34 cellular contexts compared by ENCODE assay signal in the genomic region with DNA sequence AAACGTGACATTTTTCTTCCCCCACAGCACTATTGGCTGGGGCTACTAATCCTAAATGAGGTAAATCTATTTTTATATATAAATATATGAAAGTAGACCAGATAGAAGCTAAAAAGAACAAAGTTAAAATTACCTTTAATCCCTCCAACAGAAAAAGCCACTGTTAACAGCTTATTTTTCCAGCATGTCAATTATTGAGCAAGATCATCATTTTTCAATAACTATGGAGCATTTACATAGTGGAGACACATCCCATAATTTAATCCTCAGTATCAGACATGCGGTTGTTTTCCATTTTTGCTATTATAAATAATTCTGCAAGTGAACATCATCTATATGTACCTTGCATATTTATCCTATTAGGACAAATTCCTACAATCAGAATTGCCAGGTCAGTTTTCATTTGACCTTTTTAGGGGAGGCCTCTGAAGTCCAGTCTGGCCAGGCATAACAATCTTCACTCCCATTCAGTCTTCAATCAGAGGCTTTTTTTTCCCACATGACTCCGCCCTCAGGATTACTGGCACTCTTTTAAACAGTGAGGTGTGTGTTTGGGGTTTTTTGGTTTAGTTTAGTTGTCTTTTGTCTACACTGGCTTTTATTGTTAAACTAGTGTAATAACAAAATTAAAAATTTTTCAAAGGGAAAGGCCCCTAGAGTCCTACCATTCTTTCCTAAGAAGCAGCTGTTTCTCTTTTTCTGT.
"Had no signal": no experiment of that assay in that cellular context is flagged by ENCODE, and none has a peak within 500 bp of the region (broad histone marks: within the 10 kb centered on the region; RNA-seq: fewer than 3 reads in every experiment).

No MANE protein-coding gene starts in this region.

- H3K9me3 Mint-ChIP-seq: activated B cell treated with CpG ODN at 0.5 μM for 24 hours; activated CD4-positive, alpha-beta memory T cell treated with anti-CD3 and anti-CD28 coated beads for 36 hours; activated CD4-positive, alpha-beta T cell treated with anti-CD3 and anti-CD28 coated beads, Interleukin-2, amount 10 ng/mL, durations not matched to agents 24 days and 14 days; activated CD8-positive, alpha-beta T cell treated with anti-CD3 and anti-CD28 coated beads for 36 hours; activated naive CD4-positive, alpha-beta T cell treated with anti-CD3 and anti-CD28 coated beads for 36 hours; activated naive CD4-positive, alpha-beta T cell treated with anti-CD3 and anti-CD28 coated beads, Interleukin-2, amount 50 U/mL, for 72 hours; activated naive CD8-positive, alpha-beta T cell treated with anti-CD3 and anti-CD28 coated beads for 36 hours; activated T-cell treated with anti-CD3 and anti-CD28 coated beads, Interleukin-2, amount 50 U/mL, for 4 hours; activated T-cell treated with anti-CD3 and anti-CD28 coated beads, Interleukin-2, amount 50 U/mL, for 72 hours; activated T-helper 1 cell treated with anti-CD3 and anti-CD28 coated beads, Interleukin-12 subunit alpha, Interleukin-12 subunit beta, Interleukin-2, Interleukin-4 antibody, amounts not matched to agents 30 ng/mL and 10 ng/mL and 1 ng/mL, durations not matched to agents 14 hours and 24 hours and 36 hours; activated T-helper 17 cell treated with anti-CD3 and anti-CD28 coated beads, Interleukin-2, amount 50 U/mL, for 72 hours had no signal

- H3K4me1 ChIP-seq: adrenal gland, body of pancreas, breast epithelium had no signal

- DNase-seq: activated B cell treated with CpG ODN at 0.5 μM for 24 hours; activated CD4-positive, alpha-beta memory T cell treated with anti-CD3 and anti-CD28 coated beads for 36 hours; activated CD4-positive, alpha-beta T cell treated with anti-CD3 and anti-CD28 coated beads for 4 hours; activated CD4-positive, alpha-beta T cell treated with anti-CD3 and anti-CD28 coated beads, Interleukin-2, amount 10 ng/mL, durations not matched to agents 24 days and 14 days; activated CD4-positive, alpha-beta T cell treated with anti-CD3 and anti-CD28 coated beads, Interleukin-2, amount 50 U/mL, for 1 hour; activated CD4-positive, alpha-beta T cell treated with anti-CD3 and anti-CD28 coated beads, Interleukin-2, amount 50 U/mL, for 4 hours; activated CD4-positive, CD25-positive, alpha-beta regulatory T cell treated with anti-CD3 and anti-CD28 coated beads, Interleukin-2, amount 50 U/mL, for 72 hours; activated CD8-positive, alpha-beta memory T cell treated with anti-CD3 and anti-CD28 coated beads, Interleukin-2, amount 50 U/mL, for 4 hours; activated CD8-positive, alpha-beta T cell treated with anti-CD3 and anti-CD28 coated beads for 36 hours; activated effector memory CD4-positive, alpha-beta T cell treated with anti-CD3 and anti-CD28 coated beads, Interleukin-2, amount 50 U/mL, for 16 hours; activated gamma-delta T cell treated with Interleukin-2 at 50 U/mL for 16 hours; activated naive CD4-positive, alpha-beta T cell; activated naive CD4-positive, alpha-beta T cell treated with anti-CD3 and anti-CD28 coated beads for 36 hours; activated naive CD4-positive, alpha-beta T cell treated with anti-CD3 and anti-CD28 coated beads, Interleukin-2, amount 50 U/mL, for 16 hours; activated naive CD8-positive, alpha-beta T cell treated with anti-CD3 and anti-CD28 coated beads for 36 hours; activated T-cell treated with anti-CD3 and anti-CD28 coated beads for 4 hours; activated T-cell treated with anti-CD3 and anti-CD28 coated beads, Interleukin-2, amount 50 U/mL, for 1 hour; activated T-cell treated with anti-CD3 and anti-CD28 coated beads, Interleukin-2, amount 50 U/mL, for 4 hours; activated T-cell treated with anti-CD3 and anti-CD28 coated beads, Interleukin-2, amount 50 U/mL, for 72 hours; adrenal gland; amniotic stem cell; aorta; body of pancreas; brain microvascular endothelial cell; central memory CD4-positive, alpha-beta T cell; T-helper 17 cell; T1000 had no signal

- ATAC-seq: activated CD8-positive, alpha-beta T cell treated with anti-CD3 and anti-CD28 coated beads for 36 hours; activated naive CD4-positive, alpha-beta T cell treated with anti-CD3 and anti-CD28 coated beads, Interleukin-2, amount 50 U/mL, for 72 hours; activated T-cell treated with anti-CD3 and anti-CD28 coated beads, Interleukin-2, amount 50 U/mL, for 4 hours; activated T-cell treated with anti-CD3 and anti-CD28 coated beads, Interleukin-2, amount 50 U/mL, for 72 hours; activated T-helper 17 cell treated with anti-CD3 and anti-CD28 coated beads, Interleukin-2, amount 50 U/mL, for 72 hours; body of pancreas; T-helper 17 cell had no signal

- H3K4me3 Mint-ChIP-seq: activated B cell treated with CpG ODN at 0.5 μM for 24 hours; activated CD4-positive, alpha-beta memory T cell treated with anti-CD3 and anti-CD28 coated beads for 36 hours; activated CD4-positive, alpha-beta T cell treated with anti-CD3 and anti-CD28 coated beads, Interleukin-2, amount 10 ng/mL, durations not matched to agents 24 days and 14 days; activated CD8-positive, alpha-beta T cell treated with anti-CD3 and anti-CD28 coated beads for 36 hours; activated naive CD4-positive, alpha-beta T cell treated with anti-CD3 and anti-CD28 coated beads for 36 hours; activated naive CD8-positive, alpha-beta T cell treated with anti-CD3 and anti-CD28 coated beads for 36 hours; activated T-cell treated with anti-CD3 and anti-CD28 coated beads, Interleukin-2, amount 50 U/mL, for 4 hours; activated T-cell treated with anti-CD3 and anti-CD28 coated beads, Interleukin-2, amount 50 U/mL, for 72 hours; activated T-helper 1 cell treated with anti-CD3 and anti-CD28 coated beads, Interleukin-12 subunit alpha, Interleukin-12 subunit beta, Interleukin-2, Interleukin-4 antibody, amounts not matched to agents 30 ng/mL and 10 ng/mL and 1 ng/mL, durations not matched to agents 14 hours and 24 hours and 36 hours; activated T-helper 17 cell treated with anti-CD3 and anti-CD28 coated beads, Interleukin-2, amount 50 U/mL, for 72 hours; T-helper 17 cell had no signal

- H3K27ac ChIP-seq: adrenal gland, body of pancreas, brain microvascular endothelial cell, breast epithelium, VCaP had no signal

- H3K27ac Mint-ChIP-seq: activated B cell treated with CpG ODN at 0.5 μM for 24 hours; activated CD4-positive, alpha-beta memory T cell treated with anti-CD3 and anti-CD28 coated beads for 36 hours; activated CD4-positive, alpha-beta T cell treated with anti-CD3 and anti-CD28 coated beads, Interleukin-2, amount 10 ng/mL, durations not matched to agents 24 days and 14 days; activated CD8-positive, alpha-beta T cell treated with anti-CD3 and anti-CD28 coated beads for 36 hours; activated naive CD4-positive, alpha-beta T cell treated with anti-CD3 and anti-CD28 coated beads for 36 hours; activated naive CD4-positive, alpha-beta T cell treated with anti-CD3 and anti-CD28 coated beads, Interleukin-2, amount 50 U/mL, for 72 hours; activated naive CD8-positive, alpha-beta T cell treated with anti-CD3 and anti-CD28 coated beads for 36 hours; activated T-cell treated with anti-CD3 and anti-CD28 coated beads, Interleukin-2, amount 50 U/mL, for 72 hours; activated T-helper 1 cell treated with anti-CD3 and anti-CD28 coated beads, Interleukin-12 subunit alpha, Interleukin-12 subunit beta, Interleukin-2, Interleukin-4 antibody, amounts not matched to agents 30 ng/mL and 10 ng/mL and 1 ng/mL, durations not matched to agents 14 hours and 24 hours and 36 hours; T-helper 17 cell had no signal

- FAIRE-seq: astrocyte, TTC549 had no signal

- H3K27me3 Mint-ChIP-seq: activated B cell treated with CpG ODN at 0.5 μM for 24 hours; activated CD4-positive, alpha-beta memory T cell treated with anti-CD3 and anti-CD28 coated beads for 36 hours; activated CD4-positive, alpha-beta T cell treated with anti-CD3 and anti-CD28 coated beads, Interleukin-2, amount 10 ng/mL, durations not matched to agents 24 days and 14 days; activated CD8-positive, alpha-beta T cell treated with anti-CD3 and anti-CD28 coated beads for 36 hours; activated naive CD8-positive, alpha-beta T cell treated with anti-CD3 and anti-CD28 coated beads for 36 hours; activated T-helper 17 cell treated with anti-CD3 and anti-CD28 coated beads, Interleukin-2, amount 50 U/mL, for 72 hours; T-helper 17 cell had no signal

- H3K4me3 ChIP-seq: adrenal gland, body of pancreas, breast epithelium had no signal

- H3K27me3 ChIP-seq: adrenal gland, body of pancreas, brain microvascular endothelial cell, breast epithelium had no signal

- H3K36me3 ChIP-seq: breast epithelium had no signal

- H3K4me1 Mint-ChIP-seq: activated B cell treated with CpG ODN at 0.5 μM for 24 hours; activated CD4-positive, alpha-beta T cell treated with anti-CD3 and anti-CD28 coated beads, Interleukin-2, amount 10 ng/mL, durations not matched to agents 24 days and 14 days; activated naive CD8-positive, alpha-beta T cell treated with anti-CD3 and anti-CD28 coated beads for 36 hours; activated T-helper 17 cell treated with anti-CD3 and anti-CD28 coated beads, Interleukin-2, amount 50 U/mL, for 72 hours had no signal

- H3K9me3 ChIP-seq: adrenal gland, body of pancreas, breast epithelium had no signal
